ENCODE assay signal across 8 cellular contexts in genomic region chr22:46045459-46046298, GRCh38.
DNase-seq lines count a peak whose midpoint lies in the region; ATAC-seq and TF ChIP-seq lines count a peak whose summit lies in the region.

No MANE protein-coding gene starts in this region.

- DNase-seq in heart right ventricle (no peak), progenitor cell of endocrine pancreas (ENCODE audit: low spot score, unreplicated experiment) (no peak), NCI-H2227 (lab: John Stamatoyannopoulos, UW; ENCODE audit: unreplicated experiment) (no peak), GM10248 (ENCODE audit: extremely low spot score) (no peak), NCI-H526 (lab: John Stamatoyannopoulos, UW) (no peak)

- H3K27ac Mint-ChIP-seq in activated T-helper 17 cell treated with anti-CD3 and anti-CD28 coated beads, Interleukin-2, amount 50 U/mL, for 72 hours: peak overlapping the region; percentile 54
- H3K27ac Mint-ChIP-seq in progenitor cell of endocrine pancreas: no peak overlapping the region

- POLR2A ChIA-PET in GM10248 (lab: Yijun Ruan, JAX): no interaction called here

- no peak for TF ChIP-seq CTCF in heart right ventricle (IDR thresholded peaks at IDR 0.05)
- TF ChIP-seq CTCF in progenitor cell of endocrine pancreas (IDR thresholded peaks at IDR 0.05; ENCODE audit: unreplicated experiment): no peak
- no peak for TF ChIP-seq CTCF in GM10248 (IDR thresholded peaks at IDR 0.05; ENCODE audit: control extremely low read depth, extremely low read depth, low read depth, missing control alignments)

- CTCF ChIA-PET in GM10248 (lab: Yijun Ruan, JAX): interaction anchor here (1.7 to 2.1 kb wide), 2 partner anchors 28 to 40 kb away, joined by 4 to 5 read pairs; no protein-coding TSS in a partner anchor

- ATAC-seq in activated T-helper 17 cell treated with anti-CD3 and anti-CD28 coated beads, Interleukin-2, amount 50 U/mL, for 72 hours (replicated peaks): no peak
- ATAC-seq in heart right ventricle: peak; percentile 24 to 82 (median 62)
- ATAC-seq in GM19328 (IDR thresholded peaks at IDR 0.05; ENCODE audit: unreplicated experiment): no peak

- H3K27me3 Mint-ChIP-seq in activated T-helper 17 cell treated with anti-CD3 and anti-CD28 coated beads, Interleukin-2, amount 50 U/mL, for 72 hours: no peaks in the 10 kb centered on the region
- peaks cover 77% of the 10 kb centered on the region for H3K27me3 Mint-ChIP-seq in progenitor cell of endocrine pancreas

- H3K9me3 ChIP-seq in ES-I3 (ENCODE audit: control insufficient read depth, insufficient read depth, low read length) (no peaks in the 10 kb centered on the region), heart right ventricle (no peaks in the 10 kb centered on the region)

- H3K36me3 Mint-ChIP-seq in activated T-helper 17 cell treated with anti-CD3 and anti-CD28 coated beads, Interleukin-2, amount 50 U/mL, for 72 hours (ENCODE audit: low read depth): no peaks in the 10 kb centered on the region
- no peaks in the 10 kb centered on the region for H3K36me3 Mint-ChIP-seq in progenitor cell of endocrine pancreas (ENCODE audit: insufficient read depth)

- H3K4me3 Mint-ChIP-seq in activated T-helper 17 cell treated with anti-CD3 and anti-CD28 coated beads, Interleukin-2, amount 50 U/mL, for 72 hours: peak overlapping the region; percentile 82
- H3K4me3 Mint-ChIP-seq in progenitor cell of endocrine pancreas (ENCODE audit: low read depth): peak overlapping the region; percentile 60

- H3K4me1 ChIP-seq in ES-I3 (ENCODE audit: insufficient read depth, low read length): peaks cover 3% of the 10 kb centered on the region; the same call in 1 of the 2 replicates
- H3K4me1 ChIP-seq in heart right ventricle: peaks cover 18 to 90% (median 73%) of the 10 kb centered on the region in 9 donors

- intact Hi-C loops in heart right ventricle (cut with DNase I): no loop called here

- peak overlapping the region; percentile 57; the same call in 1 of the 2 replicates for H3K9ac ChIP-seq in ES-I3 (ENCODE audit: low read depth, low read length)

- H3K27me3 ChIP-seq in heart right ventricle: no peaks in the 10 kb centered on the region

- WGBS in heart right ventricle, 2 donors: 31 to 37% methylated on average over 12 of the region's 12 CpGs

- H3K9me3 Mint-ChIP-seq in activated T-helper 17 cell treated with anti-CD3 and anti-CD28 coated beads, Interleukin-2, amount 50 U/mL, for 72 hours: no peaks in the 10 kb centered on the region
- H3K9me3 Mint-ChIP-seq in progenitor cell of endocrine pancreas (ENCODE audit: low read depth): no peaks in the 10 kb centered on the region

- H3K4me3 ChIP-seq in heart right ventricle: peak overlapping the region; percentile 46 to 77 (median 64)

- H3K27ac ChIP-seq in heart right ventricle: peak overlapping the region; percentile 91 to 100 (median 96)

- H3K36me3 ChIP-seq in ES-I3 (ENCODE audit: insufficient read depth, low read length) (no peaks in the 10 kb centered on the region), heart right ventricle (peaks cover 0 to 16% (median 0%) of the 10 kb centered on the region in 9 donors)

- H3K4me1 Mint-ChIP-seq in activated T-helper 17 cell treated with anti-CD3 and anti-CD28 coated beads, Interleukin-2, amount 50 U/mL, for 72 hours: peaks cover 3% of the 10 kb centered on the region
- H3K4me1 Mint-ChIP-seq in progenitor cell of endocrine pancreas (ENCODE audit: low read depth): no peaks in the 10 kb centered on the region

Comparison
In these comparisons a context has a peak if more than half of its experiments do, and no peak if none do; other contexts are left out.
1. ATAC-seq: peak in heart right ventricle (8 of 8); none in activated T-helper 17 cell treated with anti-CD3 and anti-CD28 coated beads, Interleukin-2, amount 50 U/mL, for 72 hours (single experiment) and GM19328 (single experiment).